In genomic region chr14:72104011-72104613, GRCh38 we compare ENCODE assay signal across 8 cellular contexts.
DNase-seq lines count a peak whose midpoint lies in the region; ATAC-seq, FAIRE-seq and TF ChIP-seq lines count a peak whose summit lies in the region.

No MANE protein-coding gene starts in this region.

- no peak overlapping the region for H3K4me3 ChIP-seq in AG09309 (ENCODE audit: control insufficient read depth, low read depth, low read length)
- no peak overlapping the region for H3K4me3 ChIP-seq in epithelial cell of esophagus (ENCODE audit: low read length)

- FAIRE-seq in GM19239 (lab: Jason Lieb, UNC): peak; percentile 23

- no peak for ATAC-seq in HG03460 (IDR thresholded peaks at IDR 0.05; ENCODE audit: unreplicated experiment)

- DNase-seq in AG09309 (ENCODE audit: low read depth) (no peak), GM19239 (ENCODE audit: insufficient read length, low spot score) (peak; percentile 17), SW480 (ENCODE audit: low spot score) (peak; percentile 22), epithelial cell of esophagus (ENCODE audit: low read depth) (peak; percentile 4), 8988T (no peak), NCI-H1092 treated with DMSO at 0.1 percent for 48 hours (lab: John Stamatoyannopoulos, UW) (no peak)
- DNase-seq in stimulated activated CD4-positive, alpha-beta T cell treated with anti-CD3 and anti-CD28 coated beads, Interleukin-4, amount 100 ng/mL, for 1 hour: peak; percentile 39

- TF ChIP-seq CTCF in AG09309 (IDR thresholded peaks at IDR 0.05; ENCODE audit: control insufficient read depth, insufficient read depth, low read depth, low read length, missing control alignments): peak; percentile 26
- peak; percentile 9 for TF ChIP-seq CTCF in epithelial cell of esophagus (IDR thresholded peaks at IDR 0.05; ENCODE audit: insufficient read depth, low read depth, low read length, missing control alignments)

Comparison
In these comparisons a context has a peak if more than half of its experiments do, and no peak if none do; other contexts are left out.
1. DNase-seq: peak in GM19239 (single experiment), SW480 (single experiment), epithelial cell of esophagus (single experiment) and stimulated activated CD4-positive, alpha-beta T cell treated with anti-CD3 and anti-CD28 coated beads, Interleukin-4, amount 100 ng/mL, for 1 hour (single experiment); none in AG09309 (single experiment), 8988T (single experiment) and NCI-H1092 treated with DMSO at 0.1 percent for 48 hours (single experiment).